ENCODE assay signal across 9 cellular contexts in genomic region chr11:134116210-134116609, GRCh38. TPM values are rescaled to one million over a fixed set of nuclear protein-coding genes. Genes with fewer than 3 reads are reported as not detected.
"Had no signal": no experiment of that assay in that cellular context is flagged by ENCODE, and none has a peak within 500 bp of the region (broad histone marks: within the 10 kb centered on the region; RNA-seq: fewer than 3 reads in every experiment).

No MANE protein-coding gene starts in this region.

- DNase-seq: GM23248, GOT3, H7, HCEC 1CT, Karpas-422, KBM-7 had no signal

- H2AFZ ChIP-seq: GM23248 had no signal

- H3K9ac ChIP-seq: GM23248, KMS-11 had no signal

- FAIRE-seq: HTR-8/SVneo had no signal

- H3K27ac ChIP-seq: GM23248, KMS-11 had no signal

- H3K4me2 ChIP-seq: KMS-11 had no signal

- H3K4me3 ChIP-seq: GM23248 had no signal

RNA-seq across cellular contexts. Expression of gene JAM3, which starts 47.3 kb away (rescaled TPM):
- total RNA-seq: HT-29 had no signal
